18 cellular contexts compared by ENCODE assay signal in genomic region chr9:1008256-1008655, GRCh38. TPM values are rescaled to one million over a fixed set of nuclear protein-coding genes. Genes with fewer than 3 reads are reported as not detected.
"Had no signal": no experiment of that assay in that cellular context is flagged by ENCODE, and none has a peak within 500 bp of the region (broad histone marks: within the 10 kb centered on the region; RNA-seq: fewer than 3 reads in every experiment).

No MANE protein-coding gene starts in this region.

- H3K27ac Mint-ChIP-seq: activated CD8-positive, alpha-beta memory T cell treated with anti-CD3 and anti-CD28 coated beads, Interleukin-2, amount 10 ng/mL, durations not matched to agents 7 days and 5 days; activated T-cell treated with anti-CD3 and anti-CD28 coated beads, Interleukin-2, amount 50 U/mL, for 24 hours; stimulated activated memory B cell treated with anti-CD40 and anti-IgM and Interleukin-4, amounts not matched to agents 10 μg/mL and 1 μg/mL and 100 μg/mL, for 72 hours had no signal

- H3K9me3 Mint-ChIP-seq: activated T-cell treated with anti-CD3 and anti-CD28 coated beads, Interleukin-2, amount 50 U/mL, for 24 hours; naive thymus-derived CD8-positive, alpha-beta T cell; stimulated activated memory B cell treated with anti-CD40 and anti-IgM and Interleukin-4, amounts not matched to agents 10 μg/mL and 1 μg/mL and 100 μg/mL, for 72 hours had no signal

- H3K4me3 Mint-ChIP-seq: activated CD8-positive, alpha-beta memory T cell treated with anti-CD3 and anti-CD28 coated beads, Interleukin-2, amount 10 ng/mL, durations not matched to agents 7 days and 5 days; activated T-cell treated with anti-CD3 and anti-CD28 coated beads, Interleukin-2, amount 50 U/mL, for 24 hours; naive thymus-derived CD8-positive, alpha-beta T cell; stimulated activated memory B cell treated with anti-CD40 and anti-IgM and Interleukin-4, amounts not matched to agents 10 μg/mL and 1 μg/mL and 100 μg/mL, for 72 hours had no signal

- ATAC-seq: naive thymus-derived CD8-positive, alpha-beta T cell had no signal

- H3K9me3 ChIP-seq: tibial artery had no signal

- H3K27ac ChIP-seq: coronary artery, tibial artery had no signal

- H3K36me3 Mint-ChIP-seq: activated CD8-positive, alpha-beta memory T cell treated with anti-CD3 and anti-CD28 coated beads, Interleukin-2, amount 10 ng/mL, durations not matched to agents 7 days and 5 days; naive thymus-derived CD8-positive, alpha-beta T cell; stimulated activated memory B cell treated with anti-CD40 and anti-IgM and Interleukin-4, amounts not matched to agents 10 μg/mL and 1 μg/mL and 100 μg/mL, for 72 hours had no signal

- H3K4me3 ChIP-seq: coronary artery, lung, smooth muscle cell, tibial artery had no signal

- H3K36me3 ChIP-seq: tibial artery had no signal

- DNase-seq: activated CD8-positive, alpha-beta memory T cell treated with anti-CD3 and anti-CD28 coated beads, Interleukin-2, amount 10 ng/mL, durations not matched to agents 7 days and 5 days; activated effector memory CD4-positive, alpha-beta T cell treated with anti-CD3 and anti-CD28 coated beads, Interleukin-2, amount 50 U/mL, for 16 hours; activated T-cell treated with anti-CD3 and anti-CD28 coated beads, Interleukin-2, amount 50 U/mL, for 24 hours; effector CD8-positive, alpha-beta T cell; foreskin melanocyte; head of caudate nucleus; left colon; naive thymus-derived CD8-positive, alpha-beta T cell; nucleus accumbens; right cardiac atrium; tibial artery had no signal

RNA-seq across cellular contexts. Expression of gene DMRT3, which starts 31.8 kb away (rescaled TPM):
- total RNA-seq: activated CD8-positive, alpha-beta memory T cell treated with anti-CD3 and anti-CD28 coated beads, Interleukin-2, amount 10 ng/mL, durations not matched to agents 7 days and 5 days; left colon; lung; mononuclear cell; naive thymus-derived CD8-positive, alpha-beta T cell; posterior vena cava; right cardiac atrium; smooth muscle cell; T-helper 2 cell treated with Interferon-gamma antibody and Interleukin-4, amounts not matched to agents 100 ng/mL and 5 ng/mL, for 36 hours had no signal
- polyA plus RNA-seq: naive thymus-derived CD8-positive, alpha-beta T cell; right cardiac atrium; smooth muscle cell had no signal

RNA-seq across cellular contexts. Expression of gene DMRT2, which starts 41.9 kb away (rescaled TPM):
- total RNA-seq: activated CD8-positive, alpha-beta memory T cell treated with anti-CD3 and anti-CD28 coated beads, Interleukin-2, amount 10 ng/mL, durations not matched to agents 7 days and 5 days; mononuclear cell; naive thymus-derived CD8-positive, alpha-beta T cell; right cardiac atrium; smooth muscle cell had no signal
- polyA plus RNA-seq: naive thymus-derived CD8-positive, alpha-beta T cell; smooth muscle cell had no signal
